ENCODE assay signal across 9 cellular contexts in genomic region chrX:103063191-103063845, GRCh38. TPM values are rescaled to one million over a fixed set of nuclear protein-coding genes. Genes with fewer than 3 reads are reported as not detected.
DNase-seq lines count a peak whose midpoint lies in the region; ATAC-seq, FAIRE-seq and TF ChIP-seq lines count a peak whose summit lies in the region.
"Had no signal": no experiment of that assay in that cellular context is flagged by ENCODE, and none has a peak within 500 bp of the region (broad histone marks: within the 10 kb centered on the region; RNA-seq: fewer than 3 reads in every experiment).

No MANE protein-coding gene starts in this region.

- WGBS in HepG2 (ENCODE audit: low lambda C conversion rate): 27% methylated on average over 11 of the region's 34 CpGs
- under 1% methylated on average over 31 of the region's 34 CpGs for WGBS in urinary bladder

- H4K20me1 ChIP-seq in HepG2 (ENCODE audit: insufficient read depth, low read length): no peaks in the 10 kb centered on the region

- peak overlapping the region; percentile 59 for H3K4me3 ChIP-seq in brain microvascular endothelial cell (ENCODE audit: low read depth, low read length)
- peak overlapping the region; percentile 40 to 64 (median 57); a peak in 4 of 6 replicates for H3K4me3 ChIP-seq in HepG2 (replicated peaks in 1 of 3; ENCODE audit: insufficient read depth in 1 of 3, low read depth in 2 of 3, low read length in 3 of 3)
- peak overlapping the region; percentile 18 for H3K4me3 ChIP-seq in urinary bladder (ENCODE audit: low read depth, low read length)
- H3K4me3 ChIP-seq: mucosa of descending colon had no signal

- POLR2A ChIA-PET in HepG2 (lab: Yijun Ruan, JAX): interaction anchor here (1.0 kb wide), 1 partner anchor 11 kb away, joined by 3 read pairs; no protein-coding TSS in a partner anchor

- no peaks in the 10 kb centered on the region for H3K9me3 ChIP-seq in HepG2 (ENCODE audit: low read length)
- H3K9me3 ChIP-seq: mucosa of descending colon had no signal

- DNase-seq in EL (peak; percentile 46), NCI-H2107 (lab: John Stamatoyannopoulos, UW) (peak; percentile 26), brain microvascular endothelial cell (peak; percentile 32), HepG2 (ENCODE audit: low spot score) (peak; percentile 9), cerebellar nuclear complex (lab: John Stamatoyannopoulos, UW) (no peak)
- DNase-seq in activated CD4-positive, alpha-beta T cell treated with anti-CD3 and anti-CD28 coated beads, Interleukin-2, amount 50 U/mL, for 4 hours: no peak

- H3K4me2 ChIP-seq in HepG2 (ENCODE audit: low read depth, low read length): peak overlapping the region; percentile 57

- no TSS peak for BruUV-seq in HepG2 (replicated peaks; lab: Mats Ljungman, UMichigan)

- no peaks in the 10 kb centered on the region for H3K36me3 ChIP-seq in brain microvascular endothelial cell (replicated peaks)
- H3K36me3 ChIP-seq in HepG2 (replicated peaks in 1 of 2; ENCODE audit: control insufficient read depth in 1 of 2, insufficient read depth in 2 of 2, low read length in 2 of 2): no peaks in the 10 kb centered on the region
- no peaks in the 10 kb centered on the region for H3K36me3 ChIP-seq in urinary bladder (ENCODE audit: insufficient read depth)

- TF ChIP-seq EP300 in HepG2 (IDR thresholded peaks at IDR 0.05; ENCODE audit: low read depth in 2 of 2, low read length in 2 of 2) (no peak), HepG2 (CRISPR knock-in tag; IDR thresholded peaks at IDR 0.05; ENCODE audit: borderline replicate concordance) (no peak)

- ATAC-seq in HepG2: peak; percentile 86
- no peak for ATAC-seq in HG02678 (IDR thresholded peaks at IDR 0.05; ENCODE audit: unreplicated experiment)
- ATAC-seq: mucosa of descending colon had no signal

- FAIRE-seq in HepG2 (lab: Jason Lieb, UNC): no peak

- H3K27ac ChIP-seq in brain microvascular endothelial cell (no peak overlapping the region), HepG2 (ENCODE audit: extremely low read length, insufficient read depth, low read length) (peak overlapping the region; percentile 46), urinary bladder (ENCODE audit: low read depth) (no peak overlapping the region)

- TF ChIP-seq RAD21 in HepG2 (CRISPR knock-in tag; IDR thresholded peaks at IDR 0.05): no peak

- H3K4me1 ChIP-seq in HepG2 (ENCODE audit: insufficient read depth, low read length) (peaks cover under 1% of the 10 kb centered on the region; the same call in 1 of the 2 replicates), urinary bladder (ENCODE audit: insufficient read depth) (no peaks in the 10 kb centered on the region)

- H2AFZ ChIP-seq in HepG2 (ENCODE audit: low read length): no peak overlapping the region

- peak; percentile 0 for TF ChIP-seq CTCF in brain microvascular endothelial cell (IDR thresholded peaks at IDR 0.05; ENCODE audit: low read depth, low read length, missing control alignments)
- TF ChIP-seq CTCF in HepG2 (CRISPR knock-in tag; IDR thresholded peaks at IDR 0.05): no peak

- in situ Hi-C loops in brain microvascular endothelial cell (cut with HindIII; ENCODE audit: low pct_ligation_motif_present, low sequenced_read_pairs) (no loop called here), HepG2 (cut with HindIII; ENCODE audit: extremely low pct_ligation_motif_present, low pct_unique_long_range_greater_than_20kb) (no loop called here)

- CTCF ChIA-PET in HepG2 (lab: Yijun Ruan, JAX; ENCODE audit: low intra/inter-chr PET ratio, low total read pairs): no interaction called here

- intact Hi-C loops in HepG2 (cut with micrococcal nuclease; ENCODE audit: unreplicated experiment): loop anchor here (2.0 kb wide), 1 partner anchor 69 kb away; no protein-coding TSS in a partner anchor

- H3K9ac ChIP-seq in HepG2 (ENCODE audit: insufficient read depth, low read depth, low read length): peak overlapping the region; percentile 56

- H3K79me2 ChIP-seq in HepG2 (ENCODE audit: insufficient read depth, low read length): no peaks in the 10 kb centered on the region

- no peaks in the 10 kb centered on the region for H3K27me3 ChIP-seq in brain microvascular endothelial cell (replicated peaks)
- H3K27me3 ChIP-seq in HepG2 (ENCODE audit: control insufficient read depth in 1 of 2, insufficient read depth in 2 of 2, low read length in 2 of 2): no peaks in the 10 kb centered on the region

- no peak for TF ChIP-seq POLR2A in HepG2 (IDR thresholded peaks at IDR 0.05; ENCODE audit: insufficient read depth in 1 of 2, low read depth in 2 of 2, low read length in 2 of 2)

TF ChIP-seq in HepG2, 621 proteins besides CTCF, POLR2A, EP300 and RAD21 (continues in another document):
- no peak for TF ChIP-seq ARID3A (IDR thresholded peaks at IDR 0.05; ENCODE audit: low read depth, low read length)

RNA-seq across cellular contexts. Expression of gene BEX1, which starts 0.7 kb away (rescaled TPM):
- total RNA-seq in HepG2 (2016; rRNA removed; fragmentation: Illumina TruSeq; extraction: Trizol) (69.4 and 85.8 TPM in 2 replicates), urinary bladder (3.5 TPM)
- 17.1 and 23.4 TPM in 2 replicates for total RNA-seq in HepG2 (2016; cell fraction: cytosol; rRNA removed; fragmentation: Illumina TruSeq; extraction: Trizol; ENCODE audit: low read depth)
- 73.5 and 89.3 TPM in 2 replicates for total RNA-seq in HepG2 (2016; cell fraction: insoluble cytoplasmic fraction; rRNA removed; fragmentation: Illumina TruSeq; extraction: Trizol)
- total RNA-seq in HepG2 (2016; cell fraction: membrane; rRNA removed; fragmentation: Illumina TruSeq; extraction: Trizol): 35.0 and 43.2 TPM in 2 replicates
- 27.7 and 30.8 TPM in 2 replicates for total RNA-seq in HepG2 (2016; cell fraction: nucleus; rRNA removed; fragmentation: Illumina TruSeq; extraction: Trizol)
- polyA plus RNA-seq in HepG2 (2011; rRNA removed) (26.6 and 29.4 TPM in 2 replicates), urinary bladder (5.7 TPM)
- polyA plus RNA-seq in HepG2 (2011; cell fraction: cytosol; rRNA removed): 20.3 and 34.0 TPM in 2 replicates
- polyA plus RNA-seq in HepG2 (2011; cell fraction: nucleus; rRNA removed): 7.3 and 11.0 TPM in 2 replicates
- 39.5 and 47.7 TPM in 2 replicates for polyA plus RNA-seq in HepG2 (2012)
- polyA plus RNA-seq in HepG2 (2016; cell fraction: cytosol; fragmentation: Illumina TruSeq; extraction: Trizol; ENCODE audit: low read depth): 26.7 and 37.5 TPM in 2 replicates
- polyA plus RNA-seq in HepG2 (2016; cell fraction: insoluble cytoplasmic fraction; fragmentation: Illumina TruSeq; extraction: Trizol; ENCODE audit: low read depth): 110 and 117 TPM in 2 replicates
- polyA plus RNA-seq in HepG2 (2016; cell fraction: membrane; fragmentation: Illumina TruSeq; extraction: Trizol; ENCODE audit: low read depth): 36.2 and 49.9 TPM in 2 replicates
- 57.9 and 60.0 TPM in 2 replicates for polyA plus RNA-seq in HepG2 (2016; cell fraction: nucleus; fragmentation: Illumina TruSeq; extraction: Trizol; ENCODE audit: insufficient read depth, low read depth)
- polyA minus RNA-seq in HepG2 (2011; rRNA and poly(A)+ RNA removed; ENCODE audit: low replicate concordance): 7.5 TPM in 1 of 2 replicates, not detected in the other
- polyA minus RNA-seq in HepG2 (2011; cell fraction: cytosol; rRNA and poly(A)+ RNA removed): 8.0 and 9.5 TPM in 2 replicates
- polyA minus RNA-seq in HepG2 (2011; cell fraction: nucleus; rRNA and poly(A)+ RNA removed): 4.1 and 7.2 TPM in 2 replicates

RNA-seq across cellular contexts. Expression of gene NXF3, which starts 29.6 kb away (rescaled TPM):
- not detected in 2 replicates for total RNA-seq in HepG2 (2016; rRNA removed; fragmentation: Illumina TruSeq; extraction: Trizol)
- total RNA-seq in HepG2 (2016; cell fraction: cytosol; rRNA removed; fragmentation: Illumina TruSeq; extraction: Trizol; ENCODE audit: low read depth): not detected in 2 replicates
- not detected in 2 replicates for total RNA-seq in HepG2 (2016; cell fraction: insoluble cytoplasmic fraction; rRNA removed; fragmentation: Illumina TruSeq; extraction: Trizol)
- total RNA-seq in HepG2 (2016; cell fraction: membrane; rRNA removed; fragmentation: Illumina TruSeq; extraction: Trizol): not detected in 2 replicates
- total RNA-seq in HepG2 (2016; cell fraction: nucleus; rRNA removed; fragmentation: Illumina TruSeq; extraction: Trizol): 0.19 TPM in 1 of 2 replicates, not detected in the other
- polyA plus RNA-seq in HepG2 (2011; rRNA removed): 0.05 and 0.26 TPM in 2 replicates
- not detected in 2 replicates for polyA plus RNA-seq in HepG2 (2011; cell fraction: cytosol; rRNA removed)
- 0.29 and 0.47 TPM in 2 replicates for polyA plus RNA-seq in HepG2 (2011; cell fraction: nucleus; rRNA removed)
- not detected in 2 replicates for polyA plus RNA-seq in HepG2 (2012)
- not detected in 2 replicates for polyA plus RNA-seq in HepG2 (2016; cell fraction: cytosol; fragmentation: Illumina TruSeq; extraction: Trizol; ENCODE audit: low read depth)
- not detected in 2 replicates for polyA plus RNA-seq in HepG2 (2016; cell fraction: insoluble cytoplasmic fraction; fragmentation: Illumina TruSeq; extraction: Trizol; ENCODE audit: low read depth)
- polyA plus RNA-seq in HepG2 (2016; cell fraction: membrane; fragmentation: Illumina TruSeq; extraction: Trizol; ENCODE audit: low read depth): not detected in 2 replicates
- polyA plus RNA-seq in HepG2 (2016; cell fraction: nucleus; fragmentation: Illumina TruSeq; extraction: Trizol; ENCODE audit: insufficient read depth, low read depth): 0.95 TPM in 1 of 2 replicates, not detected in the other
- 0.08 and 0.35 TPM in 2 replicates for polyA minus RNA-seq in HepG2 (2011; rRNA and poly(A)+ RNA removed; ENCODE audit: low replicate concordance)
- not detected in 2 replicates for polyA minus RNA-seq in HepG2 (2011; cell fraction: cytosol; rRNA and poly(A)+ RNA removed)
- not detected in 2 replicates for polyA minus RNA-seq in HepG2 (2011; cell fraction: nucleus; rRNA and poly(A)+ RNA removed)
- not detected for total RNA-seq in urinary bladder
- polyA plus RNA-seq in urinary bladder: 0.08 TPM

Comparison
In these comparisons a context has a peak if more than half of its experiments do, and no peak if none do; other contexts are left out.
1. DNase-seq: peak in EL (single experiment), NCI-H2107 (single experiment), brain microvascular endothelial cell (single experiment) and HepG2 (single experiment); none in cerebellar nuclear complex (0 of 2) and activated CD4-positive, alpha-beta T cell treated with anti-CD3 and anti-CD28 coated beads, Interleukin-2, amount 50 U/mL, for 4 hours (0 of 2).
2. Peak in every context shown above with its lines, with median percentiles within 50 percentile points of each other: H3K4me3 ChIP-seq.